8 cellular contexts compared by ENCODE assay signal in the genomic region with DNA sequence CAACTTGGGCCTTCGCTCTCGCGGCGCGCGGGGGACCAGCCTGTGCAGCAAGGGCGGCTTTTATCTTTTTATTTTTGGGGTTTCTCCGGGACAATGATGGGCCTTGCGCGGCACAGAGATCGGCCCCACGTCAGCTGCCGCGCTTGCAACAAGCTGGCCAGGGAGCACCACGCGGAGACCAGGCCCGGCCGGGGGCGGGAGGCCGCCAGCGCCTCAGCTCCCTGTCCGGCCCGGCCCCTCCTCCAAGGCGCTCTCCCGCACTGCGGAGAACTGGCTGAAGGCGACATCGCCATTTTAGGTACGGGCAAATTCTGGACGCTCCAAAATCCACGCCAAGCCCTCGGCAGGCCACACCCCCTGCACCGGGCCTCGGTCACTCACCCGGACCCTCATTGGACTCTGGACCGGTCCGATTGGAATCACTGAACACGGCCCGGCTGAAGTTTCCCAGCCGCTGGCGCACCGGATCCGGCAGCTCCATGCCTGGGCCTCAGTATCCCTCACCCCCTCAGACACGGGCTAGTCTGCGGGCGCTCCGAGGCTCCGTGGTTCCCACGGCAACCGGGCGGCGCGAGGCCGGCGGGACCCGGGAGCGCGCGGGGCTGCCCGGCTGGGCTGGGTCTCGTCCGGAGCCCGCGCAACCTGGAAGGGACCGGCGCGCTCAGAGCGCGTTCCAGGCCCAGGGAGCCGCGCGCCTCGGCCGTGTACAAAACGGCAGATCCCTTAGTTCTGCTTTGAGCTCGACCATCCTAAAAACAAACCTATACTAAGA. TPM values are rescaled to one million over a fixed set of nuclear protein-coding genes. Genes with fewer than 3 reads are reported as not detected.
DNase-seq lines count a peak whose midpoint lies in the region; ATAC-seq and TF ChIP-seq lines count a peak whose summit lies in the region.

A gene with protein sequence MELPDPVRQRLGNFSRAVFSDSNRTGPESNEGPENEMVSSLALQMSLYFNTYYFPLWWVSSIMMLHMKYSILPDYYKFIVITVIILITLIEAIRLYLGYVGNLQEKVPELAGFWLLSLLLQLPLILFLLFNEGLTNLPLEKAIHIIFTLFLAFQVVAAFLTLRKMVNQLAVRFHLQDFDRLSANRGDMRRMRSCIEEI (minus strand): TSS at position 547 of the 772 bp plus-strand sequence. CDS start 66 bp downstream, at position 481.

- H3K27me3 ChIP-seq in BE2C = no peaks in the 10 kb centered on the region
- H3K27me3 ChIP-seq in ectodermal cell (ENCODE audit: control insufficient read depth, insufficient read depth, low read length, poor library complexity, severe bottlenecking) = no peaks in the 10 kb centered on the region
- H3K27me3 ChIP-seq in right lobe of liver = no peaks in the 10 kb centered on the region

- H3K36me3 ChIP-seq in BE2C (no peaks in the 10 kb centered on the region), ectodermal cell (ENCODE audit: control insufficient read depth, insufficient read depth, low read length) (no peaks in the 10 kb centered on the region), right lobe of liver (no peaks in the 10 kb centered on the region)

- TF ChIP-seq CTCF in BE2C (IDR thresholded peaks at IDR 0.05; ENCODE audit: low read depth, low read length) (no peak), right lobe of liver (IDR thresholded peaks at IDR 0.05) (no peak)

- H3K4me1 ChIP-seq in BE2C (peaks cover 3% of the 10 kb centered on the region; the same call in 1 of the 2 replicates), ectodermal cell (ENCODE audit: control insufficient read depth, insufficient read depth, low read length) (no peaks in the 10 kb centered on the region), right lobe of liver (peaks cover 0 to 4% (median 0%) of the 10 kb centered on the region in 4 donors)

- DNase-seq in BE2C = peak; percentile 81
- DNase-seq in NCI-H2081 treated with DMSO at 0.1 percent for 48 hours (lab: John Stamatoyannopoulos, UW) = peak; percentile 62
- DNase-seq in UCSD-AML1 (lab: John Stamatoyannopoulos, UW; ENCODE audit: unreplicated experiment) = peak; percentile 79
- peak; percentile 93 to 98 (median 95) for DNase-seq in right lobe of liver
- DNase-seq in stimulated activated CD4-positive, alpha-beta T cell treated with anti-CD3 and anti-CD28 coated beads, Interleukin-4, amount 100 ng/mL, for 24 hours = peak; percentile 18

- peak within 1 kb of the TSS; percentile 64 for H3K27ac ChIP-seq in ectodermal cell (ENCODE audit: insufficient read depth, low read depth, low read length, poor library complexity, severe bottlenecking)
- peak within 1 kb of the TSS; percentile 91 to 97 (median 95) for H3K27ac ChIP-seq in right lobe of liver

- TF ChIP-seq POLR2A in right lobe of liver (IDR thresholded peaks at IDR 0.05) = peak; percentile 86

- H3K4me3 ChIP-seq in BE2C (ENCODE audit: low read depth, low read length) (peak within 1 kb of the TSS; percentile 74), ectodermal cell (ENCODE audit: insufficient read depth, low read depth, low read length) (peak within 1 kb of the TSS; percentile 53), right lobe of liver (peak within 1 kb of the TSS; percentile 54 to 75 (median 64))

- peak; percentile 87 for ATAC-seq in GM18867 (IDR thresholded peaks at IDR 0.05; ENCODE audit: unreplicated experiment)
- ATAC-seq in HG03060 (IDR thresholded peaks at IDR 0.05; ENCODE audit: low read depth, unreplicated experiment) = peak; percentile 49
- ATAC-seq in right lobe of liver = peak; percentile 93 to 96 (median 94)

- H3K9me3 ChIP-seq in BE2C (no peaks in the 10 kb centered on the region), ectodermal cell (ENCODE audit: control insufficient read depth, low read length) (no peaks in the 10 kb centered on the region), right lobe of liver (no peaks in the 10 kb centered on the region)

- 1% methylated on average over 76 of the region's 76 CpGs for WGBS in ectodermal cell, 2 experiments
- WGBS in right lobe of liver (ENCODE audit: insufficient coverage, low coverage, low lambda C conversion rate, missing lambda C conversion rate) = 0% methylated on average over 28 of the region's 76 CpGs

- intact Hi-C loops in right lobe of liver (cut with DNase I) = no loop called here

RNA-seq across cellular contexts. Expression of the gene that starts here (rescaled TPM):
- polyA plus RNA-seq in BE2C (2012; ENCODE audit: insufficient read depth, insufficient read length, low read depth) = 0.54 TPM
- polyA plus RNA-seq in ectodermal cell (2013, experiment 1 of 4) = 2.9 TPM
- polyA plus RNA-seq in ectodermal cell (2013, experiment 2 of 4) = 3.5 TPM
- polyA plus RNA-seq in ectodermal cell (2013, experiment 3 of 4) = 3.4 TPM
- polyA plus RNA-seq in ectodermal cell (2013, experiment 4 of 4) = 3.9 TPM
- 1 to 10 TPM in 1 of 6 experiments, under 1 TPM in 5; 0.40 to 1.2 (median 0.87) TPM for total RNA-seq in right lobe of liver

Comparison
In these comparisons a context has a peak if more than half of its experiments do, and no peak if none do; other contexts are left out.
1. Peak in every context shown above with its lines: DNase-seq, ATAC-seq, H3K4me3 ChIP-seq and H3K27ac ChIP-seq.
2. DNase-seq: peak in every context shown above with its lines; median percentile 95 in right lobe of liver; 81 in BE2C; 79 in UCSD-AML1; 62 in NCI-H2081 treated with DMSO at 0.1 percent for 48 hours; 18 in stimulated activated CD4-positive, alpha-beta T cell treated with anti-CD3 and anti-CD28 coated beads, Interleukin-4, amount 100 ng/mL, for 24 hours.